1 cellular context compared by ENCODE assay signal in genomic region chr6:32838114-32838958, GRCh38.
TF ChIP-seq lines count a peak whose summit lies in the region.

TAP2 (minus strand) TSS chr6:32838739; CDS start chr6:32838233, 506 bp downstream.

TF ChIP-seq in K562, 482 proteins besides CTCF, POLR2A, EP300 and RAD21 (continued from another document and continues in another):
- no peak for TF ChIP-seq E4F1 (CRISPR knock-in tag; IDR thresholded peaks at IDR 0.05; ENCODE audit: borderline replicate concordance)
- TF ChIP-seq PHTF2 (CRISPR knock-in tag; IDR thresholded peaks at IDR 0.05): no peak
- no peak for TF ChIP-seq DDX20 (tag; IDR thresholded peaks at IDR 0.05; ENCODE audit: low read depth)
- no peak for TF ChIP-seq HIVEP1 (CRISPR knock-in tag; IDR thresholded peaks at IDR 0.05)
- no peak for TF ChIP-seq ZNF778 (CRISPR knock-in tag; IDR thresholded peaks at IDR 0.05)
- peak; percentile 92 for TF ChIP-seq FOXP1 (CRISPR knock-in tag; IDR thresholded peaks at IDR 0.05)
- TF ChIP-seq THRAP3 (IDR thresholded peaks at IDR 0.05; ENCODE audit: borderline replicate concordance): no peak
- TF ChIP-seq MCM3 (IDR thresholded peaks at IDR 0.05): no peak
- TF ChIP-seq ARHGAP35 (IDR thresholded peaks at IDR 0.05; ENCODE audit: partially characterized antibody): no peak
- no peak for TF ChIP-seq SRSF1 (IDR thresholded peaks at IDR 0.05; ENCODE audit: low read depth, low read length)
- TF ChIP-seq E2F1 (CRISPR knock-in tag; IDR thresholded peaks at IDR 0.05): no peak; the same call in 1 of the 2 replicates
- TF ChIP-seq RNF219 (CRISPR knock-in tag; IDR thresholded peaks at IDR 0.05): no peak
- TF ChIP-seq ZNF165 (CRISPR knock-in tag; IDR thresholded peaks at IDR 0.05; ENCODE audit: borderline replicate concordance): no peak
- TF ChIP-seq HDAC1 (IDR thresholded peaks at IDR 0.05): peak in 1 of 2 experiments; percentile 76; a peak in 2 of 4 replicates
- TF ChIP-seq ZNF77 (CRISPR knock-in tag; IDR thresholded peaks at IDR 0.05): no peak
- TF ChIP-seq PURB (CRISPR knock-in tag; IDR thresholded peaks at IDR 0.05; ENCODE audit: low read depth): no peak
- no peak for TF ChIP-seq HSF4 (CRISPR knock-in tag; IDR thresholded peaks at IDR 0.05; ENCODE audit: borderline replicate concordance)
- no peak for TF ChIP-seq ZNF699 (CRISPR knock-in tag; IDR thresholded peaks at IDR 0.05; ENCODE audit: insufficient replicate concordance)
- no peak for TF ChIP-seq THAP7 (CRISPR knock-in tag; IDR thresholded peaks at IDR 0.05)
- no peak for TF ChIP-seq FOS (IDR thresholded peaks at IDR 0.05; ENCODE audit: extremely low read depth, insufficient read length)
- TF ChIP-seq ZHX1 (conservative IDR thresholded peaks at IDR 0.05; ENCODE audit: low read length): no peak
- TF ChIP-seq SP2 (IDR thresholded peaks at IDR 0.05; ENCODE audit: extremely low read depth, low read depth, low read length, poor library complexity, severe bottlenecking): no peak
- peak; percentile 65 for TF ChIP-seq PHF8 (IDR thresholded peaks at IDR 0.05; ENCODE audit: borderline replicate concordance, low read length)
- no peak for TF ChIP-seq ZNF280B (CRISPR knock-in tag; IDR thresholded peaks at IDR 0.05)
- TF ChIP-seq DMBX1 (CRISPR knock-in tag; IDR thresholded peaks at IDR 0.05; ENCODE audit: borderline replicate concordance): 0 out of 2 replicates have a peak, but pooled peaks have one; percentile 17
- TF ChIP-seq ZNF668 (CRISPR knock-in tag; IDR thresholded peaks at IDR 0.05): no peak
- no peak for TF ChIP-seq ATF6 (CRISPR knock-in tag; IDR thresholded peaks at IDR 0.05)
- peak; percentile 78 for TF ChIP-seq TFAP4 (CRISPR knock-in tag; IDR thresholded peaks at IDR 0.05; ENCODE audit: borderline replicate concordance)
- TF ChIP-seq CREB1 (IDR thresholded peaks at IDR 0.05): no peak
- peak; percentile 69 for TF ChIP-seq CREB1 (CRISPR knock-in tag; IDR thresholded peaks at IDR 0.05)
- TF ChIP-seq ZNF589 (CRISPR knock-in tag; IDR thresholded peaks at IDR 0.05; ENCODE audit: low read depth): no peak
- no peak; the same call in 1 of the 2 replicates for TF ChIP-seq ETV5 (CRISPR knock-in tag; IDR thresholded peaks at IDR 0.05; ENCODE audit: low read depth)
- no peak for TF ChIP-seq TCF7 (IDR thresholded peaks at IDR 0.05; ENCODE audit: borderline replicate concordance)
- peak; percentile 72; the same call in 1 of the 2 replicates for TF ChIP-seq GABPB1 (CRISPR knock-in tag; IDR thresholded peaks at IDR 0.05)
- peak; percentile 71 to 77; a peak in 2 of 4 replicates for TF ChIP-seq SIN3A (IDR thresholded peaks at IDR 0.05; ENCODE audit: borderline replicate concordance in 2 of 2, control insufficient read depth in 1 of 2, low read depth in 2 of 2, low read length in 2 of 2)
- no peak for TF ChIP-seq ZBTB1 (CRISPR knock-in tag; IDR thresholded peaks at IDR 0.05; ENCODE audit: borderline replicate concordance, low read depth)
- TF ChIP-seq HDAC3 (IDR thresholded peaks at IDR 0.05; ENCODE audit: borderline replicate concordance, partially characterized antibody): no peak
- TF ChIP-seq ZNF121 (CRISPR knock-in tag; conservative IDR thresholded peaks at IDR 0.05): no peak
